ENCODE assay signal across 1 cellular context in the genomic region with DNA sequence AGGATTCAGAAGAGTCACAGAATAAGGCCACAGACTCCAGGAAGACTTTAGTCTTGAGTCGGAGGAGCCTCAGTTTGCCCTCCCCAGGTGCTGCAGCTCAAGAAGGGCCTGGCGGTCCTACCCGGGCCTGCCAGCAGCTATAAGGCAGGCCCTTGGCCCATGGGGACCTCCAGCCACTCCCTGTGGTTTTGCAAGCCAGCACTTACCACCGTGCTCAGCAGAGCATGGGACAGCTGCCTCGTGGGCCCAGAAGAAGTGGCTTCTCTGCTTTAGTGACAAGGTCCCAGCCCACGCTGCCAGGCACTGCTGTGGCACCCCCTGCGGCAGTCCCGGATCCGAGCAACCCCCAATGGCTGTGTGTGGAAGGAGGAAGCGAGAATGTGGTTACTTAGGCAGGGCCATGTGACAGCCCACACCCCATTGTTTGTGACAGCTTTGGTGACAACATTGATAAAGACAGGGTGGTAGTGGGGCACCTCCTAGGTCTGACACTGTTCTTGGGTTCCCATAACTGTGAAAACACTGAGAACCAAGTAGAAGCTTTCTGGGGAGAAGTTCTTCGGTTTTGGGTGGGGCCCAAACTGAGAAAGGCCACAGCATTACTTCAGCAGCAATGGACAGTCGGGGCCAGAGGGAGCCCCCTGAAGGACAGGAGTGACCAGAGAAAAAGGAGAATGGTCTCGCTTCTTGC.
TF ChIP-seq lines count a peak whose summit lies in the region.

A gene with protein sequence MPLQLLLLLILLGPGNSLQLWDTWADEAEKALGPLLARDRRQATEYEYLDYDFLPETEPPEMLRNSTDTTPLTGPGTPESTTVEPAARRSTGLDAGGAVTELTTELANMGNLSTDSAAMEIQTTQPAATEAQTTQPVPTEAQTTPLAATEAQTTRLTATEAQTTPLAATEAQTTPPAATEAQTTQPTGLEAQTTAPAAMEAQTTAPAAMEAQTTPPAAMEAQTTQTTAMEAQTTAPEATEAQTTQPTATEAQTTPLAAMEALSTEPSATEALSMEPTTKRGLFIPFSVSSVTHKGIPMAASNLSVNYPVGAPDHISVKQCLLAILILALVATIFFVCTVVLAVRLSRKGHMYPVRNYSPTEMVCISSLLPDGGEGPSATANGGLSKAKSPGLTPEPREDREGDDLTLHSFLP (minus strand): TSS at position 361 of the 691 bp plus-strand sequence. CDS start 9,587 bp downstream, outside the sequence.

TF ChIP-seq in GM12878, 131 proteins besides CTCF, POLR2A, EP300 and RAD21 (continued from another document and continues in another):
- peak; percentile 81 for TF ChIP-seq SP1 (IDR thresholded peaks at IDR 0.05; ENCODE audit: low read depth, low read length)
- TF ChIP-seq MEF2B (IDR thresholded peaks at IDR 0.05; ENCODE audit: partially characterized antibody, poor library complexity, severe bottlenecking) = peak; percentile 90
- peak; percentile 74 for TF ChIP-seq POLR2AphosphoS5 (IDR thresholded peaks at IDR 0.05; ENCODE audit: low read length)
- no peak; the same call in 1 of the 2 replicates for TF ChIP-seq TARDBP (IDR thresholded peaks at IDR 0.05; ENCODE audit: borderline replicate concordance)
- TF ChIP-seq SRF (IDR thresholded peaks at IDR 0.05; ENCODE audit: low read depth in 2 of 2, low read length in 2 of 2) = 0 out of 4 replicates have a peak, but pooled peaks of 1 of the 2 experiments have one; percentile 45
- TF ChIP-seq, protein P1, sequence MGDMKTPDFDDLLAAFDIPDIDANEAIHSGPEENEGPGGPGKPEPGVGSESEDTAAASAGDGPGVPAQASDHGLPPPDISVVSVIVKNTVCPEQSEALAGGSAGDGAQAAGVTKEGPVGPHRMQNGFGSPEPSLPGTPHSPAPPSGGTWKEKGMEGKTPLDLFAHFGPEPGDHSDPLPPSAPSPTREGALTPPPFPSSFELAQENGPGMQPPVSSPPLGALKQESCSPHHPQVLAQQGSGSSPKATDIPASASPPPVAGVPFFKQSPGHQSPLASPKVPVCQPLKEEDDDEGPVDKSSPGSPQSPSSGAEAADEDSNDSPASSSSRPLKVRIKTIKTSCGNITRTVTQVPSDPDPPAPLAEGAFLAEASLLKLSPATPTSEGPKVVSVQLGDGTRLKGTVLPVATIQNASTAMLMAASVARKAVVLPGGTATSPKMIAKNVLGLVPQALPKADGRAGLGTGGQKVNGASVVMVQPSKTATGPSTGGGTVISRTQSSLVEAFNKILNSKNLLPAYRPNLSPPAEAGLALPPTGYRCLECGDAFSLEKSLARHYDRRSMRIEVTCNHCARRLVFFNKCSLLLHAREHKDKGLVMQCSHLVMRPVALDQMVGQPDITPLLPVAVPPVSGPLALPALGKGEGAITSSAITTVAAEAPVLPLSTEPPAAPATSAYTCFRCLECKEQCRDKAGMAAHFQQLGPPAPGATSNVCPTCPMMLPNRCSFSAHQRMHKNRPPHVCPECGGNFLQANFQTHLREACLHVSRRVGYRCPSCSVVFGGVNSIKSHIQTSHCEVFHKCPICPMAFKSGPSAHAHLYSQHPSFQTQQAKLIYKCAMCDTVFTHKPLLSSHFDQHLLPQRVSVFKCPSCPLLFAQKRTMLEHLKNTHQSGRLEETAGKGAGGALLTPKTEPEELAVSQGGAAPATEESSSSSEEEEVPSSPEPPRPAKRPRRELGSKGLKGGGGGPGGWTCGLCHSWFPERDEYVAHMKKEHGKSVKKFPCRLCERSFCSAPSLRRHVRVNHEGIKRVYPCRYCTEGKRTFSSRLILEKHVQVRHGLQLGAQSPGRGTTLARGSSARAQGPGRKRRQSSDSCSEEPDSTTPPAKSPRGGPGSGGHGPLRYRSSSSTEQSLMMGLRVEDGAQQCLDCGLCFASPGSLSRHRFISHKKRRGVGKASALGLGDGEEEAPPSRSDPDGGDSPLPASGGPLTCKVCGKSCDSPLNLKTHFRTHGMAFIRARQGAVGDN (IDR thresholded peaks at IDR 0.05) = peak; percentile 99
- no peak for TF ChIP-seq SREBF2 (IDR thresholded peaks at IDR 0.05; ENCODE audit: low read length)
- TF ChIP-seq KAT2A (conservative IDR thresholded peaks at IDR 0.05; ENCODE audit: control insufficient read depth, low read depth, low read length) = no peak
- TF ChIP-seq IRF4 (IDR thresholded peaks at IDR 0.05; ENCODE audit: low read depth, low read length) = peak; percentile 96
- no peak for TF ChIP-seq JUNB (IDR thresholded peaks at IDR 0.05)
- 0 out of 2 replicates have a peak, but pooled peaks have one; percentile 55 for TF ChIP-seq ASH2L (IDR thresholded peaks at IDR 0.05; ENCODE audit: borderline replicate concordance, low read depth)
- TF ChIP-seq ZNF24 (IDR thresholded peaks at IDR 0.05) = peak; percentile 68
- TF ChIP-seq, protein P2, sequence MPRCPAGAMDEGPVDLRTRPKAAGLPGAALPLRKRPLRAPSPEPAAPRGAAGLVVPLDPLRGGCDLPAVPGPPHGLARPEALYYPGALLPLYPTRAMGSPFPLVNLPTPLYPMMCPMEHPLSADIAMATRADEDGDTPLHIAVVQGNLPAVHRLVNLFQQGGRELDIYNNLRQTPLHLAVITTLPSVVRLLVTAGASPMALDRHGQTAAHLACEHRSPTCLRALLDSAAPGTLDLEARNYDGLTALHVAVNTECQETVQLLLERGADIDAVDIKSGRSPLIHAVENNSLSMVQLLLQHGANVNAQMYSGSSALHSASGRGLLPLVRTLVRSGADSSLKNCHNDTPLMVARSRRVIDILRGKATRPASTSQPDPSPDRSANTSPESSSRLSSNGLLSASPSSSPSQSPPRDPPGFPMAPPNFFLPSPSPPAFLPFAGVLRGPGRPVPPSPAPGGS (IDR thresholded peaks at IDR 0.05; ENCODE audit: borderline replicate concordance, insufficient read depth, low read depth, low read length, poor library complexity, severe bottlenecking) = peak; percentile 86
- peak; percentile 97 for TF ChIP-seq TBL1XR1 (IDR thresholded peaks at IDR 0.05; ENCODE audit: low read depth, low read length)
- peak; percentile 50 for TF ChIP-seq POLR2AphosphoS2 (IDR thresholded peaks at IDR 0.05; ENCODE audit: low read depth, low read length)
- TF ChIP-seq SMARCA5 (IDR thresholded peaks at IDR 0.05) = peak; percentile 69; the same call in 1 of the 2 replicates
- peak; percentile 68 for TF ChIP-seq MYC (IDR thresholded peaks at IDR 0.05; ENCODE audit: insufficient read depth, insufficient read length, insufficient replicate concordance, low read length, severe bottlenecking)
- TF ChIP-seq CREB1 (IDR thresholded peaks at IDR 0.05; ENCODE audit: low read depth) = peak; percentile 69; the same call in 1 of the 2 replicates
- no peak for TF ChIP-seq RFX5 (IDR thresholded peaks at IDR 0.05; ENCODE audit: low read depth, low read length)
- peak; percentile 96 for TF ChIP-seq TCF3 (IDR thresholded peaks at IDR 0.05; ENCODE audit: borderline replicate concordance, insufficient read depth, low read depth, low read length)
- no peak for TF ChIP-seq TCF7 (IDR thresholded peaks at IDR 0.05; ENCODE audit: borderline replicate concordance)
- peak; percentile 80 for TF ChIP-seq BMI1 (IDR thresholded peaks at IDR 0.05; ENCODE audit: borderline replicate concordance)
- 0 out of 2 replicates have a peak, but pooled peaks have one; percentile 55 for TF ChIP-seq HDAC2 (IDR thresholded peaks at IDR 0.05)
- TF ChIP-seq, protein P3, sequence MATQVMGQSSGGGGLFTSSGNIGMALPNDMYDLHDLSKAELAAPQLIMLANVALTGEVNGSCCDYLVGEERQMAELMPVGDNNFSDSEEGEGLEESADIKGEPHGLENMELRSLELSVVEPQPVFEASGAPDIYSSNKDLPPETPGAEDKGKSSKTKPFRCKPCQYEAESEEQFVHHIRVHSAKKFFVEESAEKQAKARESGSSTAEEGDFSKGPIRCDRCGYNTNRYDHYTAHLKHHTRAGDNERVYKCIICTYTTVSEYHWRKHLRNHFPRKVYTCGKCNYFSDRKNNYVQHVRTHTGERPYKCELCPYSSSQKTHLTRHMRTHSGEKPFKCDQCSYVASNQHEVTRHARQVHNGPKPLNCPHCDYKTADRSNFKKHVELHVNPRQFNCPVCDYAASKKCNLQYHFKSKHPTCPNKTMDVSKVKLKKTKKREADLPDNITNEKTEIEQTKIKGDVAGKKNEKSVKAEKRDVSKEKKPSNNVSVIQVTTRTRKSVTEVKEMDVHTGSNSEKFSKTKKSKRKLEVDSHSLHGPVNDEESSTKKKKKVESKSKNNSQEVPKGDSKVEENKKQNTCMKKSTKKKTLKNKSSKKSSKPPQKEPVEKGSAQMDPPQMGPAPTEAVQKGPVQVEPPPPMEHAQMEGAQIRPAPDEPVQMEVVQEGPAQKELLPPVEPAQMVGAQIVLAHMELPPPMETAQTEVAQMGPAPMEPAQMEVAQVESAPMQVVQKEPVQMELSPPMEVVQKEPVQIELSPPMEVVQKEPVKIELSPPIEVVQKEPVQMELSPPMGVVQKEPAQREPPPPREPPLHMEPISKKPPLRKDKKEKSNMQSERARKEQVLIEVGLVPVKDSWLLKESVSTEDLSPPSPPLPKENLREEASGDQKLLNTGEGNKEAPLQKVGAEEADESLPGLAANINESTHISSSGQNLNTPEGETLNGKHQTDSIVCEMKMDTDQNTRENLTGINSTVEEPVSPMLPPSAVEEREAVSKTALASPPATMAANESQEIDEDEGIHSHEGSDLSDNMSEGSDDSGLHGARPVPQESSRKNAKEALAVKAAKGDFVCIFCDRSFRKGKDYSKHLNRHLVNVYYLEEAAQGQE (IDR thresholded peaks at IDR 0.05; ENCODE audit: low read depth, low read length) = no peak
- TF ChIP-seq LARP7 (IDR thresholded peaks at IDR 0.05) = peak; percentile 88
- peak; percentile 92 for TF ChIP-seq NR2F1 (conservative IDR thresholded peaks at IDR 0.05)
- TF ChIP-seq KDM1A (IDR thresholded peaks at IDR 0.05; ENCODE audit: borderline replicate concordance) = no peak
- TF ChIP-seq EZH2 (IDR thresholded peaks at IDR 0.05; ENCODE audit: borderline replicate concordance, control insufficient read depth, low read depth, low read length) = no peak
- TF ChIP-seq YY1 (IDR thresholded peaks at IDR 0.05; ENCODE audit: low read depth, low read length) = peak; percentile 51
- no peak for TF ChIP-seq SUZ12 (IDR thresholded peaks at IDR 0.05; ENCODE audit: unreplicated experiment)
- peak; percentile 98 for TF ChIP-seq DPF2 (IDR thresholded peaks at IDR 0.05)
- peak in 1 of 2 experiments; percentile 89; a peak in 2 of 4 replicates for TF ChIP-seq ETV6 (conservative IDR thresholded peaks at IDR 0.05 in 1 of 2, IDR thresholded peaks at IDR 0.05 in 1 of 2; ENCODE audit: borderline replicate concordance in 1 of 2, low read depth in 1 of 2)
- peak; percentile 94 for TF ChIP-seq SPI1 (IDR thresholded peaks at IDR 0.05; ENCODE audit: borderline replicate concordance, insufficient read depth, low read depth, low read length)
- TF ChIP-seq NBN (IDR thresholded peaks at IDR 0.05) = peak; percentile 98
- TF ChIP-seq CHD2 (IDR thresholded peaks at IDR 0.05; ENCODE audit: borderline replicate concordance, low read depth, low read length) = peak; percentile 93
- peak; percentile 98 to 99 for TF ChIP-seq IKZF2 (IDR thresholded peaks at IDR 0.05)
- no peak for TF ChIP-seq PBX3 (IDR thresholded peaks at IDR 0.05; ENCODE audit: insufficient replicate concordance, low read depth, low read length)
- TF ChIP-seq ZNF384 (IDR thresholded peaks at IDR 0.05; ENCODE audit: borderline replicate concordance, low read depth, low read length) = no peak
- TF ChIP-seq ZBTB33 (IDR thresholded peaks at IDR 0.05) = peak; percentile 13; the same call in 1 of the 2 replicates
- peak; percentile 95 for TF ChIP-seq ATF7 (IDR thresholded peaks at IDR 0.05; ENCODE audit: low read depth)
- TF ChIP-seq CEBPB (IDR thresholded peaks at IDR 0.05; ENCODE audit: borderline replicate concordance in 1 of 2, low read depth in 2 of 2, low read length in 2 of 2) = no peak
- TF ChIP-seq ATF3 (IDR thresholded peaks at IDR 0.05; ENCODE audit: borderline replicate concordance, extremely low read depth, low read depth, low read length) = no peak
- TF ChIP-seq NKRF (conservative IDR thresholded peaks at IDR 0.05) = peak; percentile 58
- peak; percentile 78; the same call in 1 of the 2 replicates for TF ChIP-seq FOXM1 (IDR thresholded peaks at IDR 0.05; ENCODE audit: low read depth, low read length)
- TF ChIP-seq EGR1 (IDR thresholded peaks at IDR 0.05; ENCODE audit: borderline replicate concordance in 1 of 2, low read depth in 2 of 2, low read length in 2 of 2) = peak in 1 of 2 experiments; percentile 66; a peak in 1 of 3 replicates
- TF ChIP-seq PAX5 (IDR thresholded peaks at IDR 0.05; ENCODE audit: borderline replicate concordance, low read depth, low read length) = peak; percentile 99
